ENCODE assay signal across 15 cellular contexts in genomic region chr2:179939282-179939681, GRCh38.
"Had no signal": no experiment of that assay in that cellular context is flagged by ENCODE, and none has a peak within 500 bp of the region (broad histone marks: within the 10 kb centered on the region; RNA-seq: fewer than 3 reads in every experiment).

No MANE protein-coding gene starts in this region.

- DNase-seq: activated CD4-positive, alpha-beta T cell treated with anti-CD3 and anti-CD28 coated beads, Interleukin-2, amount 50 U/mL, for 4 hours; activated effector memory CD4-positive, alpha-beta T cell treated with anti-CD3 and anti-CD28 coated beads, Interleukin-2, amount 50 U/mL, for 16 hours; activated T-cell treated with anti-CD3 and anti-CD28 coated beads, Interleukin-2, amount 50 U/mL, for 72 hours; erythroblast; foreskin melanocyte; heart left ventricle; lower lobe of right lung; sigmoid colon; stimulated activated CD4-positive, alpha-beta T cell treated with anti-CD3 and anti-CD28 coated beads, Interleukin-4, amount 100 ng/mL, for 4 hours; T-helper 2 cell; upper lobe of right lung had no signal

- ATAC-seq: activated T-cell treated with anti-CD3 and anti-CD28 coated beads, Interleukin-2, amount 50 U/mL, for 72 hours; heart left ventricle; lower lobe of right lung; stimulated activated memory B cell treated with anti-CD40 and anti-IgM and Interleukin-4, amounts not matched to agents 10 μg/mL and 1 μg/mL and 100 μg/mL, for 72 hours; upper lobe of right lung had no signal

- H3K4me1 ChIP-seq: ascending aorta, heart left ventricle, lower lobe of right lung, sigmoid colon, upper lobe of right lung had no signal

- H3K27ac ChIP-seq: ascending aorta, coronary artery, heart left ventricle, lower lobe of right lung, sigmoid colon, thoracic aorta, upper lobe of right lung had no signal

- H3K4me3 ChIP-seq: ascending aorta, coronary artery, heart left ventricle, lower lobe of right lung, sigmoid colon, thoracic aorta, upper lobe of right lung had no signal

- H3K9me3 ChIP-seq: ascending aorta, heart left ventricle, lower lobe of right lung, sigmoid colon, thoracic aorta, upper lobe of right lung had no signal

- H3K27me3 ChIP-seq: ascending aorta, heart left ventricle, sigmoid colon, upper lobe of right lung had no signal

- H3K36me3 ChIP-seq: thoracic aorta had no signal
